Comparison of ENCODE assay signal across 9 cellular contexts in genomic region chr2:100291152-100291970, GRCh38. TPM values are rescaled to one million over a fixed set of nuclear protein-coding genes. Genes with fewer than 3 reads are reported as not detected.
DNase-seq lines count a peak whose midpoint lies in the region; ATAC-seq and TF ChIP-seq lines count a peak whose summit lies in the region.
"Had no signal": no experiment of that assay in that cellular context is flagged by ENCODE, and none has a peak within 500 bp of the region (broad histone marks: within the 10 kb centered on the region; RNA-seq: fewer than 3 reads in every experiment).

No MANE protein-coding gene starts in this region.

- no peaks in the 10 kb centered on the region for H3K36me3 Mint-ChIP-seq in activated naive CD8-positive, alpha-beta T cell treated with anti-CD3 and anti-CD28 coated beads, Interleukin-2, amount 10 ng/mL, durations not matched to agents 7 days and 5 days

- POLR2A ChIA-PET in activated naive CD8-positive, alpha-beta T cell treated with anti-CD3 and anti-CD28 coated beads, Interleukin-2, amount 10 ng/mL, durations not matched to agents 7 days and 5 days (lab: Charles Lee), result no interaction called here

- peak; percentile 95 for ATAC-seq in activated naive CD8-positive, alpha-beta T cell treated with anti-CD3 and anti-CD28 coated beads, Interleukin-2, amount 10 ng/mL, durations not matched to agents 7 days and 5 days (ENCODE audit: low read depth)
- ATAC-seq in HG02852 (IDR thresholded peaks at IDR 0.05; ENCODE audit: unreplicated experiment), result no peak

- H3K4me1 ChIP-seq in tibial nerve, result no peaks in the 10 kb centered on the region

- H3K27ac ChIP-seq in tibial nerve, result peak overlapping the region in 1 of 4 donors; percentile 9

- H3K4me1 Mint-ChIP-seq in activated naive CD8-positive, alpha-beta T cell treated with anti-CD3 and anti-CD28 coated beads, Interleukin-2, amount 10 ng/mL, durations not matched to agents 7 days and 5 days, result peaks cover 7% of the 10 kb centered on the region
- H3K4me1 Mint-ChIP-seq: B cell had no signal

- no peak overlapping the region for H3K4me3 Mint-ChIP-seq in activated naive CD8-positive, alpha-beta T cell treated with anti-CD3 and anti-CD28 coated beads, Interleukin-2, amount 10 ng/mL, durations not matched to agents 7 days and 5 days
- H3K4me3 Mint-ChIP-seq: B cell had no signal

- DNase-seq in activated CD4-positive, CD25-positive, alpha-beta regulatory T cell treated with anti-CD3 and anti-CD28 coated beads, Interleukin-2, amount 50 U/mL, for 16 hours (ENCODE audit: low read depth, low spot score), result peak; percentile 4
- DNase-seq in activated CD4-positive, CD25-positive, alpha-beta regulatory T cell treated with anti-CD3 and anti-CD28 coated beads, Interleukin-2, amount 50 U/mL, for 72 hours, result no peak
- peak; percentile 59 for DNase-seq in SIG-M5 (lab: John Stamatoyannopoulos, UW)
- peak; percentile 45 for DNase-seq in activated naive CD8-positive, alpha-beta T cell treated with anti-CD3 and anti-CD28 coated beads, Interleukin-2, amount 10 ng/mL, durations not matched to agents 7 days and 5 days
- peak; percentile 99 for DNase-seq in islet precursor cell
- DNase-seq in stimulated activated CD8-positive, alpha-beta memory T cell treated with anti-CD3 and anti-CD28 coated beads, Interleukin-12 subunit alpha, Interleukin-12 subunit beta, amount 100 ng/mL, for 1 hour (ENCODE audit: low read depth), result peak; percentile 42
- no peak for DNase-seq in tibial nerve (ENCODE audit: low spot score in 2 of 2)

- H3K27me3 ChIP-seq in tibial nerve, result no peaks in the 10 kb centered on the region

- peaks cover 0 to 13% (median 0%) of the 10 kb centered on the region in 3 donors for H3K36me3 ChIP-seq in tibial nerve

- H3K9me3 ChIP-seq in tibial nerve, result no peaks in the 10 kb centered on the region

- no peak for TF ChIP-seq POLR2A in tibial nerve (IDR thresholded peaks at IDR 0.05)

- TF ChIP-seq EP300 in tibial nerve (IDR thresholded peaks at IDR 0.05), result no peak

- no peak overlapping the region for H3K27ac Mint-ChIP-seq in activated naive CD8-positive, alpha-beta T cell treated with anti-CD3 and anti-CD28 coated beads, Interleukin-2, amount 10 ng/mL, durations not matched to agents 7 days and 5 days
- H3K27ac Mint-ChIP-seq: B cell had no signal

- peaks cover 1% of the 10 kb centered on the region for H3K9me3 Mint-ChIP-seq in activated naive CD8-positive, alpha-beta T cell treated with anti-CD3 and anti-CD28 coated beads, Interleukin-2, amount 10 ng/mL, durations not matched to agents 7 days and 5 days

- peaks cover 16% of the 10 kb centered on the region for H3K27me3 Mint-ChIP-seq in activated naive CD8-positive, alpha-beta T cell treated with anti-CD3 and anti-CD28 coated beads, Interleukin-2, amount 10 ng/mL, durations not matched to agents 7 days and 5 days

- 64 to 76% methylated on average over 13 of the region's 13 CpGs for WGBS in tibial nerve, 2 donors

- no peak for TF ChIP-seq CTCF in tibial nerve (IDR thresholded peaks at IDR 0.05)

- H3K4me3 ChIP-seq in tibial nerve, result no peak overlapping the region

RNA-seq across cellular contexts. Expression of gene LONRF2, which starts 30.9 kb away (rescaled TPM):
- under 1 TPM; 0.08 to 0.09 TPM for total RNA-seq in activated naive CD8-positive, alpha-beta T cell treated with anti-CD3 and anti-CD28 coated beads, Interleukin-2, amount 10 ng/mL, durations not matched to agents 7 days and 5 days
- total RNA-seq in tibial nerve, result 10 to 100 TPM; 10.5 to 13.1 (median 12.1) TPM

Comparison
In these comparisons a context has a peak if more than half of its experiments do, and no peak if none do; other contexts are left out.
1. DNase-seq: peak in activated CD4-positive, CD25-positive, alpha-beta regulatory T cell treated with anti-CD3 and anti-CD28 coated beads, Interleukin-2, amount 50 U/mL, for 16 hours (single experiment), SIG-M5 (single experiment), activated naive CD8-positive, alpha-beta T cell treated with anti-CD3 and anti-CD28 coated beads, Interleukin-2, amount 10 ng/mL, durations not matched to agents 7 days and 5 days (single experiment), islet precursor cell (single experiment) and stimulated activated CD8-positive, alpha-beta memory T cell treated with anti-CD3 and anti-CD28 coated beads, Interleukin-12 subunit alpha, Interleukin-12 subunit beta, amount 100 ng/mL, for 1 hour (single experiment); none in activated CD4-positive, CD25-positive, alpha-beta regulatory T cell treated with anti-CD3 and anti-CD28 coated beads, Interleukin-2, amount 50 U/mL, for 72 hours (single experiment) and tibial nerve (0 of 2).
2. RNA of gene LONRF2, which starts 30.9 kb away (total RNA-seq): 10.5 to 13.1 TPM in tibial nerve; 0.08 to 0.09 TPM in activated naive CD8-positive, alpha-beta T cell treated with anti-CD3 and anti-CD28 coated beads, Interleukin-2, amount 10 ng/mL, durations not matched to agents 7 days and 5 days; every median in the first group is over 10 times any median in the second.